In the genomic region with DNA sequence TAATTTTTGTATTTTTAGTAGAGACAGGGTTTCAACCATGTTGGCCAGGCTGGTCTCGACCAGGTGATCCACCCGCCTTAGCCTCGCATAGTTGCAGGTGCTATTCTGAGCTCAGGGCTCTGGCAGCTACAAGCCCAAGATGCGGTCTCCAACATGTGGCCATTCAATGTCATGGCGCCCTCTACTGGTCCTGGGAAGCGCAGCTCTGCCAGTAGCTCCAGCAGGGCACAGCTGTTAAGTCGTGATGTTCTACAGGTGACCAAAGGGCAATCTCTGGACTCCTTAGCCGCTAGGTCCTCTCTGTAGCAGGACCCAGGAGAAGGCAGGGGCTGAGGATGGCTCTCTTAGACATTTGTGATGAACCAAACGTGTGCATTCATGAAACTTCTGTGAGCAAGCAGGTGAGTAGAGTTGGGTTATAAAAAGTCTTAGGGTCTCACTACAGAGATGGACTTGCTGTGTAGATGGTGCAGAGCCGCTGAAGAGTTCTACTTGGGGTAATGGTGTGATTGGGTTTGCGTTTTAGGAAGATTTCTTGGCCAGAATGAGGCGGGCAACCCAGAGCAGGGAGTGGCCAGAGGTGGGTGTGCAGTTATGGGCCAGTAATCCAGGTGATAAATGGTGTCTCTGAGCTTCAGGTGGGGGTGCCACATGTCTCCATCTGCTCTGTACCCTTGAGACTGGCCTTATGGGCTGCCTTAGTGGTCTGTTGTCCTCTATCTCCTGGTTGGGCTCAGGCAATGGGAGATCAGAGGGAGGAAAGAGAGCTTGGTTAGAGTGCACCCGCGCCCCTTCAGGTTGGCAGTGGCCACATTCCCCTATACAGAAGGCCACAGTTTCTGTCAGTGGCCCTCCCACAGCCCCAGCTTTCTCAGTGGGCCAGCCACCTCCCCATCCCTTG, we compare ENCODE assay signal across 8 cellular contexts. TPM values are rescaled to one million over a fixed set of nuclear protein-coding genes. Genes with fewer than 3 reads are reported as not detected.
DNase-seq lines count a peak whose midpoint lies in the region; ATAC-seq and TF ChIP-seq lines count a peak whose summit lies in the region.

No MANE protein-coding gene starts in this region.

- no peak overlapping the region for H3K4me3 ChIP-seq in prostate gland

- H3K4me1 ChIP-seq in prostate gland (replicated peaks), result no peaks in the 10 kb centered on the region

- TF ChIP-seq POLR2A in prostate gland (IDR thresholded peaks at IDR 0.05), result no peak

- ATAC-seq in GM21526 (IDR thresholded peaks at IDR 0.05; ENCODE audit: low FRiP score, unreplicated experiment) (peak; percentile 75), HG03039 (IDR thresholded peaks at IDR 0.05; ENCODE audit: unreplicated experiment) (no peak)

- no peaks in the 10 kb centered on the region for H3K9me3 ChIP-seq in prostate gland

- intact Hi-C loops in prostate gland (cut with DNase I), result no loop called here

- no peaks in the 10 kb centered on the region for H3K27me3 ChIP-seq in prostate gland (replicated peaks; ENCODE audit: insufficient read depth)

- no peak overlapping the region for H3K27ac ChIP-seq in prostate gland

- WGBS in prostate gland, result 39% methylated on average over 14 of the region's 14 CpGs

- H3K27ac Mint-ChIP-seq in glutamatergic neuron (ENCODE audit: unreplicated experiment), result no peak overlapping the region

- no peaks in the 10 kb centered on the region for H3K27me3 Mint-ChIP-seq in glutamatergic neuron (ENCODE audit: unreplicated experiment)

- TF ChIP-seq CTCF in glutamatergic neuron (IDR thresholded peaks at IDR 0.05; ENCODE audit: partially characterized antibody, unreplicated experiment) (peak; percentile 85), prostate gland (IDR thresholded peaks at IDR 0.05) (peak in 3 of 4 experiments; percentile 54 to 65 (median 56))

- no peaks in the 10 kb centered on the region for H3K4me1 Mint-ChIP-seq in glutamatergic neuron (ENCODE audit: low read depth, unreplicated experiment)

- peaks cover 5% of the 10 kb centered on the region for H3K9me3 Mint-ChIP-seq in glutamatergic neuron (ENCODE audit: unreplicated experiment)

- DNase-seq in Daoy (ENCODE audit: low read depth) (peak; percentile 84), Kasumi-1 (lab: John Stamatoyannopoulos, UW) (peak; percentile 71 to 79), SHP77 treated with DMSO at 0.1 percent for 48 hours (lab: John Stamatoyannopoulos, UW) (peak; percentile 30), glutamatergic neuron (peak; percentile 82), prostate gland (ENCODE audit: low spot score) (peak; percentile 47)
- DNase-seq in activated naive CD4-positive, alpha-beta T cell (lab: John Stamatoyannopoulos, UW), result peak in 3 of 4 experiments; percentile 2 to 16 (median 6)

- no peak overlapping the region for H3K4me3 Mint-ChIP-seq in glutamatergic neuron (ENCODE audit: unreplicated experiment)

- no peaks in the 10 kb centered on the region for H3K36me3 Mint-ChIP-seq in glutamatergic neuron (ENCODE audit: unreplicated experiment)

- H3K36me3 ChIP-seq in prostate gland, result no peaks in the 10 kb centered on the region

RNA-seq across cellular contexts. Expression of a gene that starts 31.0 kb away (rescaled TPM):
- total RNA-seq in Daoy (2014; rRNA removed; shearing (Covaris generic)), result not detected in 2 replicates
- not detected for total RNA-seq in glutamatergic neuron (ENCODE audit: unreplicated experiment)
- 1 to 10 TPM in 1 of 2 donors, not detected in 1; 1.4 TPM for total RNA-seq in prostate gland

RNA-seq across cellular contexts. Expression of a gene that starts 35.8 kb away (rescaled TPM):
- 0.80 TPM in 1 of 2 replicates, not detected in the other for total RNA-seq in Daoy (2014; rRNA removed; shearing (Covaris generic))
- not detected for total RNA-seq in glutamatergic neuron (ENCODE audit: unreplicated experiment)
- total RNA-seq in prostate gland, result not detected

Comparison
In these comparisons a context has a peak if more than half of its experiments do, and no peak if none do; other contexts are left out.
1. DNase-seq: peak in every context shown above with its lines; median percentile 84 in Daoy; 82 in glutamatergic neuron; 75 in Kasumi-1; 47 in prostate gland; 30 in SHP77 treated with DMSO at 0.1 percent for 48 hours; 6 in activated naive CD4-positive, alpha-beta T cell.